In the genomic region with DNA sequence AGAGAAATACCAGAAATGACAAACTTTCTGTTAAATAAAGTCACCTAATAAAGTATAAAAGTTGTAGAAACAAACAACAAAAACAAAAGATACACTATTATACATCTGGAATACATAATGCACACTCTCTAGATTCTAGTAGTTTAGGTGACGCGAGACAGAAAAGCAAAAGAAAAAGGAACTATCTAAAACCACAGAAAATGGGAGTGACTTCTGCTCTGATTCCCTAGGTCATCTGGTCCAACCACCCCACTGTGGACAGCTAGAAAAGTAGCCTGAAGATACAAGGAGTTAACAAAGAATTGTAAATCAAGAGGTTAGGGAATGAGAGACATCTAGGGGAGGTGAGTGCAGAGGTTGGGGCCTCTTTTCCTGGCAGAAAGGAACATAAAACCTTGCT, we compare ENCODE assay signal across 20 cellular contexts. TPM values are rescaled to one million over a fixed set of nuclear protein-coding genes. Genes with fewer than 3 reads are reported as not detected.
DNase-seq lines count a peak whose midpoint lies in the region; ATAC-seq and TF ChIP-seq lines count a peak whose summit lies in the region.
"Had no signal": no experiment of that assay in that cellular context is flagged by ENCODE, and none has a peak within 500 bp of the region (broad histone marks: within the 10 kb centered on the region; RNA-seq: fewer than 3 reads in every experiment).

No MANE protein-coding gene starts in this region.

- H3K4me3 Mint-ChIP-seq in activated CD8-positive, alpha-beta T cell treated with anti-CD3 and anti-CD28 coated beads, Interleukin-2, amount 10 ng/mL, durations not matched to agents 7 days and 5 days: no peak overlapping the region
- H3K4me3 Mint-ChIP-seq in activated CD8-positive, alpha-beta T cell treated with anti-CD3 and anti-CD28 coated beads for 36 hours: no peak overlapping the region
- H3K4me3 Mint-ChIP-seq in naive thymus-derived CD4-positive, alpha-beta T cell: no peak overlapping the region
- H3K4me3 Mint-ChIP-seq: activated naive CD4-positive, alpha-beta T cell treated with anti-CD3 and anti-CD28 coated beads for 36 hours; stimulated activated naive B cell treated with anti-CD40 and anti-IgM and Interleukin-4, amounts not matched to agents 10 μg/mL and 1 μg/mL and 100 μg/mL, for 72 hours had no signal

- intact Hi-C loops in activated CD8-positive, alpha-beta T cell treated with anti-CD3 and anti-CD28 coated beads for 36 hours (cut with micrococcal nuclease): no loop called here
- intact Hi-C loops in naive thymus-derived CD4-positive, alpha-beta T cell (cut with micrococcal nuclease): no loop called here

- peaks cover 5% of the 10 kb centered on the region; the same call in 1 of the 2 replicates for H4K20me1 ChIP-seq in OCI-LY3 (ENCODE audit: insufficient read depth, low read length)

- H3K9ac ChIP-seq in OCI-LY3 (ENCODE audit: low read length): no peak overlapping the region

- peak overlapping the region; percentile 14 for H3K4me2 ChIP-seq in OCI-LY3 (ENCODE audit: low read length)

- no peaks in the 10 kb centered on the region for H3K9me3 Mint-ChIP-seq in activated CD8-positive, alpha-beta T cell treated with anti-CD3 and anti-CD28 coated beads, Interleukin-2, amount 10 ng/mL, durations not matched to agents 7 days and 5 days (ENCODE audit: insufficient read depth)
- no peaks in the 10 kb centered on the region for H3K9me3 Mint-ChIP-seq in activated CD8-positive, alpha-beta T cell treated with anti-CD3 and anti-CD28 coated beads for 36 hours
- H3K9me3 Mint-ChIP-seq in naive thymus-derived CD4-positive, alpha-beta T cell: no peaks in the 10 kb centered on the region
- H3K9me3 Mint-ChIP-seq: activated naive CD4-positive, alpha-beta T cell treated with anti-CD3 and anti-CD28 coated beads for 36 hours; naive thymus-derived CD8-positive, alpha-beta T cell; stimulated activated naive B cell treated with anti-CD40 and anti-IgM and Interleukin-4, amounts not matched to agents 10 μg/mL and 1 μg/mL and 100 μg/mL, for 72 hours had no signal

- POLR2A ChIA-PET in activated CD8-positive, alpha-beta T cell treated with anti-CD3 and anti-CD28 coated beads, Interleukin-2, amount 10 ng/mL, durations not matched to agents 7 days and 5 days (lab: Charles Lee): no interaction called here
- POLR2A ChIA-PET in activated CD8-positive, alpha-beta T cell treated with anti-CD3 and anti-CD28 coated beads for 36 hours (lab: Charles Lee): no interaction called here
- POLR2A ChIA-PET in naive thymus-derived CD4-positive, alpha-beta T cell (lab: Charles Lee): no interaction called here

- H3K79me2 ChIP-seq in OCI-LY3 (ENCODE audit: low read length): no peaks in the 10 kb centered on the region

- peaks cover 62% of the 10 kb centered on the region for H3K36me3 Mint-ChIP-seq in activated CD8-positive, alpha-beta T cell treated with anti-CD3 and anti-CD28 coated beads, Interleukin-2, amount 10 ng/mL, durations not matched to agents 7 days and 5 days (ENCODE audit: low read depth)
- peaks cover 54% of the 10 kb centered on the region for H3K36me3 Mint-ChIP-seq in activated CD8-positive, alpha-beta T cell treated with anti-CD3 and anti-CD28 coated beads for 36 hours (ENCODE audit: low read depth)
- peaks cover 23 to 58% (median 36%) of the 10 kb centered on the region in 5 donors for H3K36me3 Mint-ChIP-seq in naive thymus-derived CD4-positive, alpha-beta T cell

- H2AFZ ChIP-seq in OCI-LY3 (ENCODE audit: low read depth, low read length): no peak overlapping the region

- peak overlapping the region; percentile 23 for H3K27ac Mint-ChIP-seq in activated CD8-positive, alpha-beta T cell treated with anti-CD3 and anti-CD28 coated beads, Interleukin-2, amount 10 ng/mL, durations not matched to agents 7 days and 5 days
- H3K27ac Mint-ChIP-seq in activated CD8-positive, alpha-beta T cell treated with anti-CD3 and anti-CD28 coated beads for 36 hours: no peak overlapping the region
- H3K27ac Mint-ChIP-seq in naive thymus-derived CD4-positive, alpha-beta T cell: peak overlapping the region in 5 of 9 donors; percentile 3 to 67 (median 55)
- H3K27ac Mint-ChIP-seq: activated naive CD4-positive, alpha-beta T cell treated with anti-CD3 and anti-CD28 coated beads for 36 hours; stimulated activated naive B cell treated with anti-CD40 and anti-IgM and Interleukin-4, amounts not matched to agents 10 μg/mL and 1 μg/mL and 100 μg/mL, for 72 hours had no signal

- no peaks in the 10 kb centered on the region for H3K27me3 Mint-ChIP-seq in activated CD8-positive, alpha-beta T cell treated with anti-CD3 and anti-CD28 coated beads, Interleukin-2, amount 10 ng/mL, durations not matched to agents 7 days and 5 days (ENCODE audit: low read depth)
- H3K27me3 Mint-ChIP-seq in activated CD8-positive, alpha-beta T cell treated with anti-CD3 and anti-CD28 coated beads for 36 hours: no peaks in the 10 kb centered on the region
- no peaks in the 10 kb centered on the region for H3K27me3 Mint-ChIP-seq in naive thymus-derived CD4-positive, alpha-beta T cell
- H3K27me3 Mint-ChIP-seq: naive thymus-derived CD8-positive, alpha-beta T cell; stimulated activated naive B cell treated with anti-CD40 and anti-IgM and Interleukin-4, amounts not matched to agents 10 μg/mL and 1 μg/mL and 100 μg/mL, for 72 hours had no signal

- H3K4me1 ChIP-seq in OCI-LY3 (ENCODE audit: low read length): peaks cover 11% of the 10 kb centered on the region
- H3K4me1 ChIP-seq in naive thymus-derived CD4-positive, alpha-beta T cell (ENCODE audit: control insufficient read depth in 2 of 2, insufficient read depth in 2 of 2, low read length in 2 of 2): no peaks in the 10 kb centered on the region
- H3K4me1 ChIP-seq: psoas muscle, transverse colon had no signal

- H3K4me3 ChIP-seq in OCI-LY3 (ENCODE audit: low read length): no peak overlapping the region
- no peak overlapping the region for H3K4me3 ChIP-seq in naive thymus-derived CD4-positive, alpha-beta T cell (ENCODE audit: low read length)
- H3K4me3 ChIP-seq: coronary artery, psoas muscle, transverse colon had no signal

- peaks cover 30% of the 10 kb centered on the region for H3K36me3 ChIP-seq in OCI-LY3 (replicated peaks; ENCODE audit: low read depth, low read length)
- H3K36me3 ChIP-seq in naive thymus-derived CD4-positive, alpha-beta T cell (ENCODE audit: control insufficient read depth in 2 of 3, insufficient read depth in 3 of 3, low read length in 3 of 3): peaks cover 11 to 66% (median 35%) of the 10 kb centered on the region in 3 experiments

- no peaks in the 10 kb centered on the region for H3K27me3 ChIP-seq in OCI-LY3 (ENCODE audit: low read depth, low read length)
- no peaks in the 10 kb centered on the region for H3K27me3 ChIP-seq in naive thymus-derived CD4-positive, alpha-beta T cell (ENCODE audit: control insufficient read depth in 2 of 2, insufficient read depth in 2 of 2, low read length in 2 of 2)
- H3K27me3 ChIP-seq: transverse colon had no signal

- no peak for ATAC-seq in activated CD8-positive, alpha-beta T cell treated with anti-CD3 and anti-CD28 coated beads, Interleukin-2, amount 10 ng/mL, durations not matched to agents 7 days and 5 days
- ATAC-seq in activated CD8-positive, alpha-beta T cell treated with anti-CD3 and anti-CD28 coated beads for 36 hours: no peak
- ATAC-seq in HG02870 (IDR thresholded peaks at IDR 0.05; ENCODE audit: unreplicated experiment) (peak; percentile 68), GM19023 (IDR thresholded peaks at IDR 0.05; ENCODE audit: unreplicated experiment) (no peak), HG02981 (IDR thresholded peaks at IDR 0.05; ENCODE audit: unreplicated experiment) (no peak)
- no peak for ATAC-seq in naive thymus-derived CD4-positive, alpha-beta T cell
- ATAC-seq: activated CD4-positive, CD25-positive, alpha-beta regulatory T cell treated with anti-CD3 and anti-CD28 coated beads, Interleukin-2, amount 50 U/mL, for 24 hours; naive thymus-derived CD8-positive, alpha-beta T cell; psoas muscle had no signal

- CTCF ChIA-PET in activated CD8-positive, alpha-beta T cell treated with anti-CD3 and anti-CD28 coated beads, Interleukin-2, amount 10 ng/mL, durations not matched to agents 7 days and 5 days (lab: Charles Lee): interaction anchor here (1.9 kb wide), 1 partner anchor 32 kb away, joined by 6 read pairs; no protein-coding TSS in a partner anchor
- CTCF ChIA-PET in activated CD8-positive, alpha-beta T cell treated with anti-CD3 and anti-CD28 coated beads for 36 hours (lab: Charles Lee): interaction anchor here (1.3 to 1.7 kb wide), 2 partner anchors 15 to 32 kb away, joined by 3 to 6 read pairs; no protein-coding TSS in a partner anchor
- CTCF ChIA-PET in naive thymus-derived CD4-positive, alpha-beta T cell (lab: Charles Lee): interaction anchor here (0.5 kb wide), 1 partner anchor 16 kb away, joined by 3 read pairs; no protein-coding TSS in a partner anchor

- no peak overlapping the region for H3K27ac ChIP-seq in OCI-LY3 (ENCODE audit: low read length)
- no peak overlapping the region for H3K27ac ChIP-seq in naive thymus-derived CD4-positive, alpha-beta T cell (ENCODE audit: low read depth, low read length)
- H3K27ac ChIP-seq: C4-2B, coronary artery, psoas muscle, transverse colon had no signal

- H3K9me3 ChIP-seq in OCI-LY3 (ENCODE audit: insufficient read depth, low read length): no peaks in the 10 kb centered on the region
- H3K9me3 ChIP-seq in naive thymus-derived CD4-positive, alpha-beta T cell (ENCODE audit: control insufficient read depth in 2 of 3, low read length in 3 of 3): no peaks in the 10 kb centered on the region
- H3K9me3 ChIP-seq: psoas muscle, transverse colon had no signal

- no peak for DNase-seq in activated CD8-positive, alpha-beta T cell treated with anti-CD3 and anti-CD28 coated beads, Interleukin-2, amount 10 ng/mL, durations not matched to agents 7 days and 5 days
- no peak for DNase-seq in activated CD8-positive, alpha-beta T cell treated with anti-CD3 and anti-CD28 coated beads for 36 hours
- no peak for DNase-seq in naive thymus-derived CD4-positive, alpha-beta T cell
- DNase-seq in SW480 (ENCODE audit: low spot score): no peak
- DNase-seq: activated naive CD4-positive, alpha-beta T cell treated with anti-CD3 and anti-CD28 coated beads for 36 hours; GOT3; naive thymus-derived CD8-positive, alpha-beta T cell; NCI-H2081 treated with DMSO at 0.1 percent for 48 hours; NCI-H526; psoas muscle; stimulated activated naive B cell treated with anti-CD40 and anti-IgM and Interleukin-4, amounts not matched to agents 10 μg/mL and 1 μg/mL and 100 μg/mL, for 72 hours; T-helper 1 cell; transverse colon had no signal

- no peak for TF ChIP-seq CTCF in activated CD8-positive, alpha-beta T cell treated with anti-CD3 and anti-CD28 coated beads for 36 hours (IDR thresholded peaks at IDR 0.05)
- no peak for TF ChIP-seq CTCF in OCI-LY3 (IDR thresholded peaks at IDR 0.05; ENCODE audit: low read depth, low read length)

- H3K4me1 Mint-ChIP-seq in activated CD8-positive, alpha-beta T cell treated with anti-CD3 and anti-CD28 coated beads, Interleukin-2, amount 10 ng/mL, durations not matched to agents 7 days and 5 days (ENCODE audit: low read depth): no peaks in the 10 kb centered on the region
- H3K4me1 Mint-ChIP-seq in activated CD8-positive, alpha-beta T cell treated with anti-CD3 and anti-CD28 coated beads for 36 hours (ENCODE audit: low read depth): peaks cover 3% of the 10 kb centered on the region
- peaks cover 0 to 19% (median 5%) of the 10 kb centered on the region in 7 donors for H3K4me1 Mint-ChIP-seq in naive thymus-derived CD4-positive, alpha-beta T cell

RNA-seq across cellular contexts. Expression of a gene that starts 39.1 kb away (rescaled TPM):
- total RNA-seq in activated CD8-positive, alpha-beta T cell treated with anti-CD3 and anti-CD28 coated beads, Interleukin-2, amount 10 ng/mL, durations not matched to agents 7 days and 5 days: 10 to 100 TPM; 66.7 to 67.7 TPM
- total RNA-seq in activated CD8-positive, alpha-beta T cell treated with anti-CD3 and anti-CD28 coated beads for 36 hours: 10 to 100 TPM; 74.2 to 78.3 TPM
- 100 to 1,000 TPM in 1 of 5 experiments, 10 to 100 TPM in 4; 73.4 to 101 (median 91.3) TPM for total RNA-seq in naive thymus-derived CD4-positive, alpha-beta T cell
- 10 to 100 TPM; 16.1 to 16.4 TPM for polyA plus RNA-seq in naive thymus-derived CD4-positive, alpha-beta T cell
